10 cellular contexts compared by ENCODE assay signal in the genomic region with DNA sequence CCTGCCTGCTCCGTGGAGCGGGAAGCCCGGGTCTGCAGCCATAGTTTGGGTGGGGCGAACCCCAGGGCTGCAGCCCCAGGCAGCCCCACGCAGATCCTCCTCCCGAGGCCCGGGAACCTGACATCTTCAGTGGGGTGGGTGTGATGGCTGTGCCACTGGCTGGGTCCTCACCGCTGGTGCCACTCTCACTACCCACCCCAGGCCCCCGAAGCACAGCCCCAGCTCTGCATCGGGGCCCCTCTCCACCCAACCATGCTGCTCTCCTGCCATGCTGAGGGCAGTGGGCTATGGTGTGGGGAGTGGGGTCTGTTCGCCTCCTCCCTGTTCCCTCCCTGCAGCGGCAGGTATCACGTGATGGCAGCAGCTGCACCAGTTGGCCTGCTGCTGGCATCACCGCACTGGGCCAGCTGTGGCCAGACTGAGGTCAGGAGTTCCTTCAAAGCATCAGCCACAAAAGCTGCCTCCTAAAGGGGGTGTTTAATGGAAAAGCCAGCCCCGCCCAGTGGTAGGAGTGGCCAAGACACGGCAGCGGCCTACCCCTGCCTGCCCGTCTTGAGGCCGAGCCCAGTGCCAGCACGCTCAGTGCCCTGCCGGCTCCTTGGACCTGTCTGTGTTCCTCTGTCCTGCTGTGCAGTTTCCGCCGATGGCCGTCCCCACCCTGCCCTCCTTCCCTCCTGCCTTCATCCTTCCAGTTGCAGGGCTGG. TPM values are rescaled to one million over a fixed set of nuclear protein-coding genes. Genes with fewer than 3 reads are reported as not detected.
DNase-seq lines count a peak whose midpoint lies in the region; FAIRE-seq and TF ChIP-seq lines count a peak whose summit lies in the region.
"Had no signal": no experiment of that assay in that cellular context is flagged by ENCODE, and none has a peak within 500 bp of the region (broad histone marks: within the 10 kb centered on the region; RNA-seq: fewer than 3 reads in every experiment).

No MANE protein-coding gene starts in this region.

- H3K9me3 Mint-ChIP-seq in MCF 10A (ENCODE audit: unreplicated experiment): no peaks in the 10 kb centered on the region
- H3K9me3 Mint-ChIP-seq: T-helper 2 cell treated with Interferon-gamma antibody and Interleukin-4, amounts not matched to agents 5 μg/mL and 100 μg/mL, for 36 hours had no signal

- no peak for FAIRE-seq in kidney (lab: Jason Lieb, UNC)

- H3K4me3 ChIP-seq in kidney (ENCODE audit: low read length in 2 of 2): no peak overlapping the region
- H3K4me3 ChIP-seq in sigmoid colon: no peak overlapping the region
- no peak overlapping the region for H3K4me3 ChIP-seq in esophagus squamous epithelium

- peaks cover 4% of the 10 kb centered on the region for H3K4me1 Mint-ChIP-seq in MCF 10A (ENCODE audit: insufficient read depth, unreplicated experiment)

- H3K9me3 ChIP-seq in kidney (ENCODE audit: control insufficient read depth in 1 of 2, low read length in 2 of 2): no peaks in the 10 kb centered on the region
- no peaks in the 10 kb centered on the region for H3K9me3 ChIP-seq in sigmoid colon
- H3K9me3 ChIP-seq in esophagus squamous epithelium: no peaks in the 10 kb centered on the region

- H3K9ac ChIP-seq in kidney (ENCODE audit: low read length in 2 of 2): peak overlapping the region in 1 of 2 donors; percentile 34

- H3K4me3 Mint-ChIP-seq in MCF 10A (ENCODE audit: unreplicated experiment): no peak overlapping the region
- H3K4me3 Mint-ChIP-seq: activated naive CD8-positive, alpha-beta T cell; T-helper 2 cell treated with Interferon-gamma antibody and Interleukin-4, amounts not matched to agents 5 μg/mL and 100 μg/mL, for 36 hours had no signal

- POLR2A ChIA-PET in MCF 10A (lab: Yijun Ruan, JAX): interaction anchor here (0.6 to 1.1 kb wide), 2 partner anchors 111 to 184 kb away, joined by 3 to 4 read pairs; no protein-coding TSS in a partner anchor

- 84 to 86% methylated on average over 24 of the region's 24 CpGs for WGBS in sigmoid colon, 2 donors
- WGBS in esophagus squamous epithelium, 2 donors: 55 to 71% methylated on average over 8 of the region's 24 CpGs

- intact Hi-C loops in kidney (cut with DNase I): no loop called here
- intact Hi-C loops in sigmoid colon (cut with DNase I): no loop called here
- intact Hi-C loops in esophagus squamous epithelium (cut with DNase I): no loop called here
- intact Hi-C loops in MCF 10A (cut with micrococcal nuclease): no loop called here

- TF ChIP-seq POLR2A in sigmoid colon (IDR thresholded peaks at IDR 0.05): no peak
- no peak for TF ChIP-seq POLR2A in esophagus squamous epithelium (IDR thresholded peaks at IDR 0.05)

- H3K27me3 Mint-ChIP-seq in MCF 10A (ENCODE audit: insufficient read depth, unreplicated experiment): no peaks in the 10 kb centered on the region
- H3K27me3 Mint-ChIP-seq: activated naive CD8-positive, alpha-beta T cell had no signal

- no peak overlapping the region for H3K27ac Mint-ChIP-seq in MCF 10A (ENCODE audit: low read depth, unreplicated experiment)
- H3K27ac Mint-ChIP-seq: activated naive CD8-positive, alpha-beta T cell; T-helper 2 cell treated with Interferon-gamma antibody and Interleukin-4, amounts not matched to agents 5 μg/mL and 100 μg/mL, for 36 hours had no signal

- no TSS peak for BruUV-seq in MCF 10A (replicated peaks; lab: Mats Ljungman, UMichigan)

- peaks cover 0 to 22% of the 10 kb centered on the region in 2 donors for H3K4me1 ChIP-seq in kidney (ENCODE audit: control insufficient read depth in 1 of 2, insufficient read depth in 1 of 2, low read depth in 1 of 2, low read length in 2 of 2)
- H3K4me1 ChIP-seq in sigmoid colon: peaks cover 0 to 26% (median 21%) of the 10 kb centered on the region in 4 donors
- peaks cover 0 to 30% (median 7%) of the 10 kb centered on the region in 3 donors for H3K4me1 ChIP-seq in esophagus squamous epithelium

- no peak for TF ChIP-seq EP300 in sigmoid colon (IDR thresholded peaks at IDR 0.05)

- H3K27ac ChIP-seq in kidney (ENCODE audit: low read depth in 2 of 2, low read length in 2 of 2): peak overlapping the region; percentile 74 to 78
- H3K27ac ChIP-seq in sigmoid colon: peak overlapping the region; percentile 20 to 63 (median 58)
- peak overlapping the region in 1 of 4 donors; percentile 7 for H3K27ac ChIP-seq in esophagus squamous epithelium

- H3K36me3 ChIP-seq in kidney (ENCODE audit: control insufficient read depth in 1 of 2, insufficient read depth in 2 of 2, low read length in 2 of 2) (peaks cover 6% of the 10 kb centered on the region in 2 donors), sigmoid colon (peaks cover 7 to 18% (median 11%) of the 10 kb centered on the region in 4 donors), esophagus squamous epithelium (peaks cover 7 to 49% (median 16%) of the 10 kb centered on the region in 3 donors)

- DNase-seq in LHCN-M2 (ENCODE audit: low read depth): peak; percentile 96
- peak; percentile 44 for DNase-seq in cerebellar cortex (ENCODE audit: low spot score)
- peak; percentile 92 for DNase-seq in kidney
- no peak for DNase-seq in sigmoid colon
- no peak for DNase-seq in activated effector memory CD4-positive, alpha-beta T cell treated with Interleukin-2 at 50 U/mL for 16 hours
- DNase-seq in esophagus squamous epithelium (lab: John Stamatoyannopoulos, UW): no peak
- no peak for DNase-seq in NCI-H2081 treated with DMSO at 0.1 percent for 48 hours (lab: John Stamatoyannopoulos, UW)
- no peak for DNase-seq in MCF 10A (ENCODE audit: unreplicated experiment)

- CTCF ChIA-PET in MCF 10A (lab: Yijun Ruan, JAX): no interaction called here

- H3K27me3 ChIP-seq in sigmoid colon (no peaks in the 10 kb centered on the region), esophagus squamous epithelium (no peaks in the 10 kb centered on the region)

- TF ChIP-seq CTCF in kidney (IDR thresholded peaks at IDR 0.05; ENCODE audit: borderline replicate concordance, extremely low read depth, insufficient read depth): no peak
- TF ChIP-seq CTCF in sigmoid colon (IDR thresholded peaks at IDR 0.05): no peak
- TF ChIP-seq CTCF in esophagus squamous epithelium (IDR thresholded peaks at IDR 0.05): no peak
- no peak for TF ChIP-seq CTCF in MCF 10A (IDR thresholded peaks at IDR 0.05; ENCODE audit: unreplicated experiment)

- peaks cover 13% of the 10 kb centered on the region for H3K36me3 Mint-ChIP-seq in MCF 10A (ENCODE audit: insufficient read depth, unreplicated experiment)
- H3K36me3 Mint-ChIP-seq: activated naive CD8-positive, alpha-beta T cell had no signal

RNA-seq across cellular contexts. Expression of a gene that starts 10.8 kb away (rescaled TPM):
- total RNA-seq in LHCN-M2 (2014; rRNA removed) (39.8 and 40.9 TPM in 2 replicates), kidney (19.9 TPM), sigmoid colon (10 to 100 TPM in 3 of 4 donors, 1 to 10 TPM in 1; 9.5 to 17.1 (median 11.5) TPM), esophagus squamous epithelium (10 to 100 TPM; 24.8 to 51.9 (median 40.3) TPM), MCF 10A (2022) (49.4 and 51.6 TPM in 2 replicates)
- 28.7 TPM for polyA plus RNA-seq in LHCN-M2 (2012)
- polyA plus RNA-seq in kidney (ENCODE audit: insufficient read depth, low read depth, low replicate concordance) (12.8 TPM), sigmoid colon (10 to 100 TPM; 47.4 to 80.5 (median 78.6) TPM)

RNA-seq across cellular contexts. Expression of a gene that starts 26.9 kb away (rescaled TPM):
- 1.0 and 1.4 TPM in 2 replicates for total RNA-seq in LHCN-M2 (2014; rRNA removed)
- 0.45 TPM for polyA plus RNA-seq in LHCN-M2 (2012)
- total RNA-seq in kidney: 2.1 TPM
- polyA plus RNA-seq in kidney (ENCODE audit: insufficient read depth, low read depth, low replicate concordance): 0.41 TPM
- 1 to 10 TPM; 1.2 to 5.0 (median 1.4) TPM for total RNA-seq in sigmoid colon
- 1 to 10 TPM in 1 of 3 donors, under 1 TPM in 1, not detected in 1; 0.60 to 2.1 TPM for polyA plus RNA-seq in sigmoid colon
- 100 to 1,000 TPM; 188 to 463 (median 228) TPM for total RNA-seq in esophagus squamous epithelium
- total RNA-seq in MCF 10A (2022): 5.8 and 6.3 TPM in 2 replicates

RNA-seq across cellular contexts. Expression of a gene that starts 59.3 kb away (rescaled TPM):
- total RNA-seq in LHCN-M2 (2014; rRNA removed) (66.8 and 84.7 TPM in 2 replicates), kidney (621 TPM), sigmoid colon (100 to 1,000 TPM; 181 to 826 (median 219) TPM), esophagus squamous epithelium (100 to 1,000 TPM in 3 of 4 donors, 10 to 100 TPM in 1; 80.7 to 290 (median 233) TPM), MCF 10A (2022) (710 and 779 TPM in 2 replicates)
- polyA plus RNA-seq in LHCN-M2 (2012): 206 TPM
- polyA plus RNA-seq in kidney (ENCODE audit: insufficient read depth, low read depth, low replicate concordance) (386 TPM), sigmoid colon (100 to 1,000 TPM in 1 of 3 donors, 10 to 100 TPM in 2; 66.1 to 725 (median 73.8) TPM)

Comparison
In these comparisons a context has a peak if more than half of its experiments do, and no peak if none do; other contexts are left out.
1. DNase-seq: peak in LHCN-M2 (single experiment), cerebellar cortex (single experiment) and kidney (single experiment); none in sigmoid colon (single experiment), activated effector memory CD4-positive, alpha-beta T cell treated with Interleukin-2 at 50 U/mL for 16 hours (single experiment), esophagus squamous epithelium (single experiment), NCI-H2081 treated with DMSO at 0.1 percent for 48 hours (single experiment) and MCF 10A (single experiment).
2. RNA of a gene that starts 26.9 kb away (total RNA-seq): 188 to 463 TPM in esophagus squamous epithelium; 5.8 to 6.3 TPM in MCF 10A, 2.1 TPM in kidney (single experiment), 1.2 to 5.0 TPM in sigmoid colon and 1.0 to 1.4 TPM in LHCN-M2; every median in the first group is over 10 times any median in the second.